Comparison of ENCODE assay signal across 15 cellular contexts in the genomic region with DNA sequence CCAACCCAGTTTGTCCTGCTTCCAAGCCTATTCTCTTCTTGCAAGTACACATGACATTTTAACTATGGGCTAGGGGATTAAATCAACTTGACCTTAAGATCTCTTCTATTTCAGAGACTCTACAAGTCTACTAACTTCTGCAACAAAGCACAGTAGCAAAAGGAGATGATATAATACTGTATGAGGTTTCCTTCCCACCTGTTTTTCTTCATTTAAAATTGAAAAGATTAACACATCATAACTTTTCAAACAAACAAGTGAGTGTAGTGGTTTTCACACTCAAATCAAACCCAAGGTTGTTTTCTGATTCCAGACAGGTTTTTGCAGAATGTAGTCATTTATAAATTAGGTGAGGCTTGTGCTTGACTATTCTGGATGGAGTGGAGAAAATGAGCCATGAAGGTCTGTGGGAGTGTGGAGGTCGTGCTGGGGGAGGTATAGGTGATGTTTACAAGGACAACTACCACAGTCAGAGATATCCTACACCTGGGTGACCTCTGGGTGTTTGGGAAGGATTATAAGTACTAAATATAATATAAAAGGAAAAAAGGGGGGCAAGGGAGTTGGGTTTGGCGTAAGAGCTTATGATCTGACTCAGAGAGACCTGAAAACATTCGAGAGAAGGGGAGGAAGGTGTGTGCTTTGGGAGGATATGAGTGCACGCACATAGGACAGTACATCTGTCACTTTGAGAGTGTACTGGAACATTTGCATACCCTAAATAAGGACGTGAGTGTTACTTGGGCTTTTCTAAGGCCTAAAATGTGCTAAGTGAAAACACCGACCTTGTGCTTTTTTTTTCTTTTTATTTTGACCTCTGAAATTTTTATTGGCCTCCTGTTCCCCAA. TPM values are rescaled to one million over a fixed set of nuclear protein-coding genes. Genes with fewer than 3 reads are reported as not detected.
DNase-seq lines count a peak whose midpoint lies in the region; ATAC-seq and TF ChIP-seq lines count a peak whose summit lies in the region.
"Had no signal": no experiment of that assay in that cellular context is flagged by ENCODE, and none has a peak within 500 bp of the region (broad histone marks: within the 10 kb centered on the region; RNA-seq: fewer than 3 reads in every experiment).

No MANE protein-coding gene starts in this region.

- POLR2A ChIA-PET in CD4-positive, alpha-beta T cell (lab: Charles Lee) = interaction anchor here (0.7 to 4.2 kb wide), 7 partner anchors 9 to 57 kb away, joined by 3 to 22 read pairs (median 4); no protein-coding TSS in a partner anchor

- H3K27me3 ChIP-seq in CD4-positive, alpha-beta T cell (ENCODE audit: control insufficient read depth, insufficient read depth, low read length) = no peaks in the 10 kb centered on the region
- H3K27me3 ChIP-seq in foreskin keratinocyte = no peaks in the 10 kb centered on the region

- no peak for TF ChIP-seq CTCF in CD4-positive, alpha-beta T cell (IDR thresholded peaks at IDR 0.05)
- no peak for TF ChIP-seq CTCF in foreskin keratinocyte (conservative IDR thresholded peaks at IDR 0.05)

- CTCF ChIA-PET in CD4-positive, alpha-beta T cell (lab: Charles Lee) = interaction anchor here (0.6 to 1.5 kb wide), 4 partner anchors 19 to 246 kb away, joined by 3 to 4 read pairs (median 4); a partner anchor contains a TSS

- H3K36me3 Mint-ChIP-seq in CD4-positive, alpha-beta T cell (ENCODE audit: low read depth) = peaks cover 85% of the 10 kb centered on the region
- peaks cover 13% of the 10 kb centered on the region for H3K36me3 Mint-ChIP-seq in effector memory CD8-positive, alpha-beta T cell (ENCODE audit: insufficient read depth)

- H3K27ac Mint-ChIP-seq in CD4-positive, alpha-beta T cell = peak overlapping the region; percentile 86
- peak overlapping the region; percentile 77 to 90 for H3K27ac Mint-ChIP-seq in effector memory CD8-positive, alpha-beta T cell
- H3K27ac Mint-ChIP-seq: B cell had no signal

- intact Hi-C loops in CD4-positive, alpha-beta T cell (cut with DNase I, micrococcal nuclease) = loop anchor here in 1 of 2 experiments (2.0 to 5.0 kb wide), 3 partner anchors 23 to 56 kb away; a partner anchor contains a TSS

- peak; percentile 96 for ATAC-seq in CD4-positive, alpha-beta T cell (ENCODE audit: poor library complexity)
- ATAC-seq in GM19395 (IDR thresholded peaks at IDR 0.05; ENCODE audit: unreplicated experiment) = peak; percentile 61
- ATAC-seq in effector memory CD8-positive, alpha-beta T cell (replicated peaks) = peak; percentile 91
- ATAC-seq in GM19452 (IDR thresholded peaks at IDR 0.05; ENCODE audit: unreplicated experiment) = no peak
- no peak for ATAC-seq in foreskin keratinocyte
- ATAC-seq: left ventricle myocardium superior, SK-N-SH treated with all-trans-retinoic acid at 6 μM for 48 hours had no signal

- H3K27ac ChIP-seq in CD4-positive, alpha-beta T cell (ENCODE audit: low read depth, low read length) = peak overlapping the region; percentile 42
- H3K27ac ChIP-seq in foreskin keratinocyte = no peak overlapping the region

- H3K4me1 ChIP-seq in foreskin keratinocyte = no peaks in the 10 kb centered on the region

- peaks cover 4% of the 10 kb centered on the region for H3K9me3 Mint-ChIP-seq in CD4-positive, alpha-beta T cell
- no peaks in the 10 kb centered on the region for H3K9me3 Mint-ChIP-seq in effector memory CD8-positive, alpha-beta T cell

- peak in 2 of 10 experiments; percentile 23 to 43 for DNase-seq in CD4-positive, alpha-beta T cell
- peak; percentile 47 to 61 for DNase-seq in activated CD4-positive, alpha-beta T cell treated with anti-CD3 and anti-CD28 coated beads, Interleukin-2, amount 50 U/mL, for 48 hours
- DNase-seq in effector memory CD8-positive, alpha-beta T cell = no peak
- DNase-seq in amniotic stem cell (lab: John Stamatoyannopoulos, UW) (no peak), activated gamma-delta T cell (lab: John Stamatoyannopoulos, UW) (no peak), foreskin keratinocyte (no peak)
- DNase-seq: head of caudate nucleus, left ventricle myocardium superior, NCI-H2107, small intestine had no signal

- H3K4me1 Mint-ChIP-seq in CD4-positive, alpha-beta T cell (ENCODE audit: low read depth) = peaks cover 88% of the 10 kb centered on the region
- H3K4me1 Mint-ChIP-seq in effector memory CD8-positive, alpha-beta T cell (ENCODE audit: low read depth in 2 of 2) = peaks cover 46 to 50% of the 10 kb centered on the region in 2 donors
- H3K4me1 Mint-ChIP-seq: B cell had no signal

- no peaks in the 10 kb centered on the region for H3K27me3 Mint-ChIP-seq in CD4-positive, alpha-beta T cell
- H3K27me3 Mint-ChIP-seq in effector memory CD8-positive, alpha-beta T cell = no peaks in the 10 kb centered on the region

- H3K4me3 Mint-ChIP-seq in CD4-positive, alpha-beta T cell = peak overlapping the region; percentile 39
- H3K4me3 Mint-ChIP-seq in effector memory CD8-positive, alpha-beta T cell = peak overlapping the region; percentile 7 to 72
- H3K4me3 Mint-ChIP-seq: B cell had no signal

- no peaks in the 10 kb centered on the region for H3K9me3 ChIP-seq in CD4-positive, alpha-beta T cell (ENCODE audit: control insufficient read depth, low read length)

RNA-seq across cellular contexts. Expression of a gene that starts 57.2 kb away (rescaled TPM):
- total RNA-seq in CD4-positive, alpha-beta T cell = 100 to 1,000 TPM; 128 to 130 TPM
- not detected in 2 replicates for total RNA-seq in foreskin keratinocyte
- polyA plus RNA-seq in foreskin keratinocyte = not detected in 2 replicates
- total RNA-seq: bronchial epithelial cell had no signal

Comparison
In these comparisons a context has a peak if more than half of its experiments do, and no peak if none do; other contexts are left out.
1. ATAC-seq: peak in CD4-positive, alpha-beta T cell (single experiment), GM19395 (single experiment) and effector memory CD8-positive, alpha-beta T cell (single experiment); none in GM19452 (single experiment) and foreskin keratinocyte (single experiment).
2. DNase-seq: peak in activated CD4-positive, alpha-beta T cell treated with anti-CD3 and anti-CD28 coated beads, Interleukin-2, amount 50 U/mL, for 48 hours (2 of 2); none in effector memory CD8-positive, alpha-beta T cell (0 of 3), amniotic stem cell (single experiment), activated gamma-delta T cell (single experiment) and foreskin keratinocyte (0 of 2).
3. RNA of a gene that starts 57.2 kb away (total RNA-seq): 128 to 130 TPM in CD4-positive, alpha-beta T cell; not detected in foreskin keratinocyte; every median in the first group is over 100 times any median in the second.